ENCODE assay signal across 1 cellular context in the genomic region with DNA sequence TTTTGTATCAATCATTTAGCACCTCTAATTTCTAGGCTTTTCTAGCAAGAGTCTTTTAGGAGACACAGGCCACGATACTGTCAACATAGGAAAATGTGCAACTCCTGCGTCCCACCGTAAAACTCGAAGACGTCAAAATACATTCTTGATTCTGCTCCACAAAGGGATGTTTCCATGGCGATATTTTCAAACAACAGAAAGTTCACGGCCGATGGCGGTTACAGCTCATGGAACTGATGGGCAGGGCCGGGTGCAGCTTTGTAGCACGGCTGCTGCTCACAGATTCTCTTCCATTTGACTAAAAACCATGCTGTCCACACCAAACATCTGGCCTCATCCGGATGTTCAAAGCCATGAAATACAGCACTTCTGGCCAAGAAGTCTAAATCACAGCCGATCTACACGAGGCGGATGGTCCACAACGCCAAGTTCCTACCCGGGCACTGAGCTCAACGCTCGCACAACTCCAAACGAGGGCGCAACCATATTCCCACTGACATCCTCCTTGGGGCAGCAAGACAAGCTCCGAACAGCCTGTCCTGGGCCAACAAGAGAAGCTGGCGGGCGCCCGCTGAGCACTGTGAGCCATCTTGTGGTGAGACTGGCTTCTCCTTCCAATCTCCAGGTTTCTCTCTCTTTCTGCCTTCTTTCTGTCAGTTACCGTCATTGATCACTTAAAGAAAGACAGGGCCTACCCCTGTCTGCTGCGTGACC.
TF ChIP-seq lines count a peak whose summit lies in the region.

No MANE protein-coding gene starts in this region.

TF ChIP-seq in HepG2, 621 proteins besides CTCF, POLR2A, EP300 and RAD21 (continued from another document):
- TF ChIP-seq, protein P1, sequence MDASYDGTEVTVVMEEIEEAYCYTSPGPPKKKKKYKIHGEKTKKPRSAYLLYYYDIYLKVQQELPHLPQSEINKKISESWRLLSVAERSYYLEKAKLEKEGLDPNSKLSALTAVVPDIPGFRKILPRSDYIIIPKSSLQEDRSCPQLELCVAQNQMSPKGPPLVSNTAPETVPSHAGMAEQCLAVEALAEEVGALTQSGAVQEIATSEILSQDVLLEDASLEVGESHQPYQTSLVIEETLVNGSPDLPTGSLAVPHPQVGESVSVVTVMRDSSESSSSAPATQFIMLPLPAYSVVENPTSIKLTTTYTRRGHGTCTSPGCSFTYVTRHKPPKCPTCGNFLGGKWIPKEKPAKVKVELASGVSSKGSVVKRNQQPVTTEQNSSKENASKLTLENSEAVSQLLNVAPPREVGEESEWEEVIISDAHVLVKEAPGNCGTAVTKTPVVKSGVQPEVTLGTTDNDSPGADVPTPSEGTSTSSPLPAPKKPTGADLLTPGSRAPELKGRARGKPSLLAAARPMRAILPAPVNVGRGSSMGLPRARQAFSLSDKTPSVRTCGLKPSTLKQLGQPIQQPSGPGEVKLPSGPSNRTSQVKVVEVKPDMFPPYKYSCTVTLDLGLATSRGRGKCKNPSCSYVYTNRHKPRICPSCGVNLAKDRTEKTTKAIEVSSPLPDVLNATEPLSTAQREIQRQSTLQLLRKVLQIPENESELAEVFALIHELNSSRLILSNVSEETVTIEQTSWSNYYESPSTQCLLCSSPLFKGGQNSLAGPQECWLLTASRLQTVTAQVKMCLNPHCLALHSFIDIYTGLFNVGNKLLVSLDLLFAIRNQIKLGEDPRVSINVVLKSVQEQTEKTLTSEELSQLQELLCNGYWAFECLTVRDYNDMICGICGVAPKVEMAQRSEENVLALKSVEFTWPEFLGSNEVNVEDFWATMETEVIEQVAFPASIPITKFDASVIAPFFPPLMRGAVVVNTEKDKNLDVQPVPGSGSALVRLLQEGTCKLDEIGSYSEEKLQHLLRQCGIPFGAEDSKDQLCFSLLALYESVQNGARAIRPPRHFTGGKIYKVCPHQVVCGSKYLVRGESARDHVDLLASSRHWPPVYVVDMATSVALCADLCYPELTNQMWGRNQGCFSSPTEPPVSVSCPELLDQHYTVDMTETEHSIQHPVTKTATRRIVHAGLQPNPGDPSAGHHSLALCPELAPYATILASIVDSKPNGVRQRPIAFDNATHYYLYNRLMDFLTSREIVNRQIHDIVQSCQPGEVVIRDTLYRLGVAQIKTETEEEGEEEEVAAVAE (CRISPR knock-in tag; IDR thresholded peaks at IDR 0.05; ENCODE audit: borderline replicate concordance), result no peak
